ENCODE assay signal across 8 cellular contexts in the genomic region with DNA sequence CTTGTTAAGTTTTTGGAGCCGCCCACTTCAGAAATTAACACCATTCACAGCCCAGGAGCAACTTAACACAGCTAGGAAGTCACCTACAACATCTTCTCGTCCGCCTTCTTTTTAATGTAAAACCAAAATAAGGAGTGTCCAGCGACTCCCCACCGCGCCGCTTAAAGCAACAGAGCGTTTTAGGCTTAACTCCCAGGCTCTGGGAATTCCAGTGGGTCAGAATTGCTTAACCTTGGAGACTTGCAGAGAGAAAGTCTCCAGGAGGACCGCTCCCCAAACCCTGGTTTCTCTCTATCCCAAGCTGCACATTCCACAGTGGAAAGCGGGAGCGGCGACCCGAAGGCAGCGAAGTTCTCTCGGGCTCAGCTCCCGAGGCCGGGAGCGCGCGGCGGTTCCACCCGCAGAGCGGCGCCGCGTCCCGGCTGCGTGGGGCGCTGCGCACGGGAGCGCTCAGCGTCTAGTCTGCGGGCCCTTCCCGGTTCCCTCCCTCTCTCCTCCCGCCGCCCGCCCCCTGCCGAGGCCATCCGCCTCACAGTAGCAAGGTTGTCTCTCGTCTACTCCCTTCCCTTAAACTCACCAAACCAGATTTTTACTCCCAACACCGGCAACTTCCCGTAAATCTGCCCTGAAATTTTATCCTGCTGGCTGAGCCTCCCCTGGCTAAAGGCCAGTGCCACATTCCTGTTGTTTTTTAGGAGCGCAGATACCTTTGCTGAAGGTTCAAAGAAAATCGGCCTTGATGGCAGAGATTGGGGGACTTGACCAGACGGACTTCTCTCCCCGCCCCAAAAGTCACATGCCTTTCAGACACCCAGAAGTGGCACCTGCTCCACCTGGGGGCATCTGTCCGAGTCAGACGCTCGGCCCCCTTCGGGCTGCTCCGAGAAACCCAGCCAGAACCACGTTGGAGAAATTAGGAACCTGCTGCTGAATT. TPM values are rescaled to one million over a fixed set of nuclear protein-coding genes. Genes with fewer than 3 reads are reported as not detected.
DNase-seq lines count a peak whose midpoint lies in the region; ATAC-seq and TF ChIP-seq lines count a peak whose summit lies in the region.

A gene (minus strand): TSS at position 464 of the 934 bp plus-strand sequence. CDS start 190,971 bp downstream, outside the sequence.

- peaks cover 0 to 28% (median 0%) of the 10 kb centered on the region in 11 experiments; a peak in 3 of 22 replicates for H3K36me3 ChIP-seq in BLaER1 treated with 17β-estradiol and CSF1 and Interleukin-3, amounts not matched to agents 10 nM and 100 nM
- H3K36me3 ChIP-seq in right atrium auricular region (no peaks in the 10 kb centered on the region), prostate gland (no peaks in the 10 kb centered on the region)

- in situ Hi-C loops in GM18951 (cut with MboI; ENCODE audit: low sequenced_read_pairs, unreplicated experiment): loop anchor here (5.0 kb wide), 1 partner anchor 93 kb away; no protein-coding TSS in a partner anchor

- DNase-seq in NOMO-1 treated with DMSO at 0.1 percent for 48 hours (lab: John Stamatoyannopoulos, UW; ENCODE audit: unreplicated experiment) (peak; percentile 60), right atrium auricular region (ENCODE audit: low spot score) (no peak), prostate gland (ENCODE audit: low spot score) (peak; percentile 91), cerebellar nuclear complex (lab: John Stamatoyannopoulos, UW) (no peak)

- ATAC-seq in HG03108 (IDR thresholded peaks at IDR 0.05; ENCODE audit: unreplicated experiment): peak; percentile 41

- H3K4me3 ChIP-seq in BLaER1 treated with 17β-estradiol and CSF1 and Interleukin-3, amounts not matched to agents 10 nM and 100 nM: peak within 1 kb of the TSS in 9 of 10 experiments; percentile 11 to 77 (median 50); a peak in 14 of 20 replicates
- H3K4me3 ChIP-seq in right atrium auricular region (peak within 1 kb of the TSS; percentile 40 to 55), prostate gland (peak within 1 kb of the TSS; percentile 42 to 64)

- 1 to 3% (median 3%) methylated on average over 52 to 53 of the region's 53 CpGs for WGBS in adipose tissue, 3 donors
- 1% methylated on average over 53 of the region's 53 CpGs for WGBS in prostate gland

- H3K9ac ChIP-seq in BLaER1 treated with 17β-estradiol and CSF1 and Interleukin-3, amounts not matched to agents 10 nM and 100 nM: peak within 1 kb of the TSS in 5 of 11 experiments; percentile 26 to 94 (median 71); a peak in 9 of 22 replicates

- peaks cover 5 to 61% (median 56%) of the 10 kb centered on the region in 11 experiments; a peak in 20 of 22 replicates for H3K27me3 ChIP-seq in BLaER1 treated with 17β-estradiol and CSF1 and Interleukin-3, amounts not matched to agents 10 nM and 100 nM
- no peaks in the 10 kb centered on the region for H3K27me3 ChIP-seq in right atrium auricular region
- H3K27me3 ChIP-seq in prostate gland (replicated peaks; ENCODE audit: insufficient read depth): no peaks in the 10 kb centered on the region

- intact Hi-C loops in prostate gland (cut with DNase I): no loop called here

- no peaks in the 10 kb centered on the region for H4K20me1 ChIP-seq in BLaER1 treated with 17β-estradiol and CSF1 and Interleukin-3, amounts not matched to agents 10 nM and 100 nM

- H3K9me3 ChIP-seq in BLaER1 treated with 17β-estradiol and CSF1 and Interleukin-3, amounts not matched to agents 10 nM and 100 nM (replicated peaks in 1 of 11): peaks cover 0 to 34% (median 15%) of the 10 kb centered on the region in 11 experiments; a peak in 14 of 22 replicates
- H3K9me3 ChIP-seq in right atrium auricular region (no peaks in the 10 kb centered on the region), prostate gland (no peaks in the 10 kb centered on the region)

- TF ChIP-seq CTCF in right atrium auricular region (IDR thresholded peaks at IDR 0.05) (no peak), prostate gland (IDR thresholded peaks at IDR 0.05) (peak in 1 of 4 experiments; percentile 22)

- peak within 1 kb of the TSS in 8 of 11 experiments; percentile 38 to 98 (median 66); a peak in 15 of 22 replicates for H3K4me2 ChIP-seq in BLaER1 treated with 17β-estradiol and CSF1 and Interleukin-3, amounts not matched to agents 10 nM and 100 nM

- H3K27ac ChIP-seq in BLaER1 treated with 17β-estradiol and CSF1 and Interleukin-3, amounts not matched to agents 10 nM and 100 nM: peak within 1 kb of the TSS in 5 of 11 experiments; percentile 30 to 91 (median 58); a peak in 8 of 22 replicates
- H3K27ac ChIP-seq in adipose tissue (ENCODE audit: low read depth, low read length) (peak within 1 kb of the TSS; percentile 89), right atrium auricular region (peak within 1 kb of the TSS; percentile 35 to 70), prostate gland (peak within 1 kb of the TSS; percentile 97)

- peaks cover 0 to 53% (median 16%) of the 10 kb centered on the region in 10 experiments; a peak in 11 of 20 replicates for H3K4me1 ChIP-seq in BLaER1 treated with 17β-estradiol and CSF1 and Interleukin-3, amounts not matched to agents 10 nM and 100 nM
- H3K4me1 ChIP-seq in right atrium auricular region (peaks cover 0 to 13% of the 10 kb centered on the region in 2 donors), prostate gland (replicated peaks) (no peaks in the 10 kb centered on the region)

- peak; percentile 52 for TF ChIP-seq POLR2A in GM18951 (IDR thresholded peaks at IDR 0.05; ENCODE audit: extremely low read depth, insufficient read depth, insufficient read length)
- TF ChIP-seq POLR2A in prostate gland (IDR thresholded peaks at IDR 0.05): peak; percentile 66

RNA-seq across cellular contexts. Expression of the gene that starts here (rescaled TPM):
- 10 to 100 TPM in 2 of 3 donors, 1 to 10 TPM in 1; 8.9 to 15.5 (median 11.5) TPM for polyA plus RNA-seq in adipose tissue
- 10 to 100 TPM in 1 of 2 donors, 1 to 10 TPM in 1; 4.4 to 13.7 TPM for total RNA-seq in right atrium auricular region
- total RNA-seq in prostate gland: 100 to 1,000 TPM; 241 to 302 TPM

Comparison
In these comparisons a context has a peak if more than half of its experiments do, and no peak if none do; other contexts are left out.
1. RNA of the gene that starts here (total RNA-seq): 241 to 302 TPM in prostate gland; 4.4 to 13.7 TPM in right atrium auricular region; every median in the first group is over 10 times any median in the second.
2. DNase-seq: peak in NOMO-1 treated with DMSO at 0.1 percent for 48 hours (single experiment) and prostate gland (single experiment); none in right atrium auricular region (single experiment) and cerebellar nuclear complex (0 of 2).
3. Peak in every context shown above with its lines, with median percentiles within 50 percentile points of each other: H3K4me3 ChIP-seq.